29 cellular contexts compared by ENCODE assay signal in the genomic region with DNA sequence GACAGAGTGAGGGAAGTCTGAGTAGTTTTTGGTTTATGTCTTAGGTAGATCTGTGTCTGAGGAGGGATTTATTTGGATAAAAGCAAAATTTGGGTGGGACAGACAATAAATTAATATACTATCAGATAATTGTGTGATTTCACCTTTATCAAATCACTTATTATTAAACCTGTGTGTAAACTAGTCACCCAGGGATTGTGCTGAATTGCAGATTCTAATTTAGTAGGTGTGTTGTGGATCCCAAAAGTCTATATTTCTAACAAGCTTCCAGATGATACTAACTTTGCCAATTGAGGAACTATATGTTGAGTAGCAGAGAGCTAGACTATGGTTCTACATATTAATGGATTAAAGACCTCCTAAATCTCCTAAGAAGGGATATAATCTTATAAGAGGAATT.
"Had no signal": no experiment of that assay in that cellular context is flagged by ENCODE, and none has a peak within 500 bp of the region (broad histone marks: within the 10 kb centered on the region; RNA-seq: fewer than 3 reads in every experiment).

No MANE protein-coding gene starts in this region.

- H3K4me1 ChIP-seq: stomach, suprapubic skin, testis, thyroid gland, tibial artery, tibial nerve, transverse colon, upper lobe of left lung, upper lobe of right lung, uterus, vagina had no signal

- FAIRE-seq: urothelium cell line had no signal

- H3K4me1 Mint-ChIP-seq: stimulated activated effector memory CD8-positive, alpha-beta T cell treated with anti-CD3 and anti-CD28 coated beads, Interleukin-12 subunit alpha, Interleukin-12 subunit beta, amount 100 ng/mL, for 72 hours; stimulated activated memory B cell treated with anti-CD40 and anti-IgM and Interleukin-4, amounts not matched to agents 10 μg/mL and 1 μg/mL and 100 μg/mL, for 72 hours; stimulated activated naive B cell treated with anti-CD40 and anti-IgM and Interleukin-4, amounts not matched to agents 10 μg/mL and 1 μg/mL and 100 μg/mL, for 72 hours; stimulated activated naive CD8-positive, alpha-beta T cell treated with anti-CD3 and anti-CD28 coated beads, Interleukin-15, amount 100 ng/mL, for 72 hours had no signal

- ATAC-seq: stimulated activated effector memory CD8-positive, alpha-beta T cell treated with anti-CD3 and anti-CD28 coated beads, Interleukin-12 subunit alpha, Interleukin-12 subunit beta, amount 100 ng/mL, for 72 hours; stimulated activated memory B cell treated with anti-CD40 and anti-IgM and Interleukin-4, amounts not matched to agents 10 μg/mL and 1 μg/mL and 100 μg/mL, for 72 hours; stimulated activated naive B cell treated with anti-CD40 and anti-IgM and Interleukin-4, amounts not matched to agents 10 μg/mL and 1 μg/mL and 100 μg/mL, for 72 hours; stimulated activated naive CD8-positive, alpha-beta T cell treated with anti-CD3 and anti-CD28 coated beads, Interleukin-15, amount 100 ng/mL, for 72 hours; stimulated activated naive CD8-positive, alpha-beta T cell treated with anti-CD3 and anti-CD28 coated beads, Interleukin-15, Interleukin-2, amounts not matched to agents 100 U/mL and 50 U/mL, for 24 hours; upper lobe of right lung had no signal

- H3K27ac ChIP-seq: stomach, suprapubic skin, testis, thoracic aorta, thyroid gland, tibial artery, tibial nerve, transverse colon, upper lobe of left lung, upper lobe of right lung, uterus, vagina had no signal

- H3K9me3 ChIP-seq: testis, thoracic aorta, thyroid gland, tibial artery, transverse colon, upper lobe of right lung, uterus, vagina had no signal

- H3K36me3 Mint-ChIP-seq: stimulated activated effector memory CD8-positive, alpha-beta T cell treated with anti-CD3 and anti-CD28 coated beads, Interleukin-12 subunit alpha, Interleukin-12 subunit beta, amount 100 ng/mL, for 72 hours; type B pancreatic cell had no signal

- H3K36me3 ChIP-seq: stomach, suprapubic skin, thoracic aorta, thyroid gland, tibial artery, tibial nerve, transverse colon, upper lobe of left lung, upper lobe of right lung, uterus, vagina had no signal

- H3K4me3 ChIP-seq: stomach, suprapubic skin, testis, thoracic aorta, thyroid gland, tibial artery, tibial nerve, transverse colon, upper lobe of left lung, upper lobe of right lung, uterus, vagina had no signal

- H3K27ac Mint-ChIP-seq: stimulated activated effector memory CD8-positive, alpha-beta T cell treated with anti-CD3 and anti-CD28 coated beads, Interleukin-12 subunit alpha, Interleukin-12 subunit beta, amount 100 ng/mL, for 72 hours; stimulated activated memory B cell treated with anti-CD40 and anti-IgM and Interleukin-4, amounts not matched to agents 10 μg/mL and 1 μg/mL and 100 μg/mL, for 72 hours; stimulated activated naive B cell treated with anti-CD40 and anti-IgM and Interleukin-4, amounts not matched to agents 10 μg/mL and 1 μg/mL and 100 μg/mL, for 72 hours; stimulated activated naive CD8-positive, alpha-beta T cell treated with anti-CD3 and anti-CD28 coated beads, Interleukin-15, amount 100 ng/mL, for 72 hours; stimulated activated naive CD8-positive, alpha-beta T cell treated with anti-CD3 and anti-CD28 coated beads, Interleukin-15, Interleukin-2, amounts not matched to agents 100 ng/mL and 50 ng/mL, for 24 hours; type B pancreatic cell had no signal

- H3K27me3 Mint-ChIP-seq: stimulated activated memory B cell treated with anti-CD40 and anti-IgM and Interleukin-4, amounts not matched to agents 10 μg/mL and 1 μg/mL and 100 μg/mL, for 72 hours; stimulated activated naive B cell treated with anti-CD40 and anti-IgM and Interleukin-4, amounts not matched to agents 10 μg/mL and 1 μg/mL and 100 μg/mL, for 72 hours; stimulated activated naive CD8-positive, alpha-beta T cell treated with anti-CD3 and anti-CD28 coated beads, Interleukin-15, amount 100 ng/mL, for 72 hours; stimulated activated naive CD8-positive, alpha-beta T cell treated with anti-CD3 and anti-CD28 coated beads, Interleukin-15, Interleukin-2, amounts not matched to agents 100 ng/mL and 50 ng/mL, for 24 hours; type B pancreatic cell had no signal

- DNase-seq: stimulated activated CD4-positive, alpha-beta T cell treated with anti-CD3 and anti-CD28 coated beads, Interleukin-2, amount 100 ng/mL, for 48 hours; stimulated activated CD4-positive, alpha-beta T cell treated with anti-CD3 and anti-CD28 coated beads, Interleukin-4, amount 100 ng/mL, for 1 hour; stimulated activated CD4-positive, alpha-beta T cell treated with anti-CD3 and anti-CD28 coated beads, Interleukin-4, amount 100 ng/mL, for 24 hours; stimulated activated CD4-positive, alpha-beta T cell treated with anti-CD3 and anti-CD28 coated beads, Interleukin-4, amount 100 ng/mL, for 4 hours; stimulated activated CD8-positive, alpha-beta memory T cell treated with anti-CD3 and anti-CD28 coated beads, Interleukin-4, amount 100 ng/mL, for 48 hours; stimulated activated naive B cell treated with anti-CD40 and anti-IgM and Interleukin-4, amounts not matched to agents 10 μg/mL and 1 μg/mL and 100 μg/mL, for 72 hours; stimulated activated naive CD4-positive, alpha-beta T cell; stimulated activated naive CD4-positive, alpha-beta T cell treated with Interleukin-2 at 50 U/mL for 16 hours; stimulated activated naive CD8-positive, alpha-beta T cell treated with anti-CD3 and anti-CD28 coated beads, Interleukin-15, amount 100 ng/mL, for 72 hours; stimulated activated naive CD8-positive, alpha-beta T cell treated with anti-CD3 and anti-CD28 coated beads, Interleukin-15, Interleukin-2, amounts not matched to agents 100 U/mL and 50 U/mL, for 24 hours; stomach; substantia nigra; testis; thyroid gland; tibial artery; transverse colon; trophoblast cell; upper lobe of left lung; upper lobe of right lung; uterus had no signal

- H3K27me3 ChIP-seq: stomach, suprapubic skin, testis, thyroid gland, tibial artery, tibial nerve, transverse colon, upper lobe of left lung, upper lobe of right lung, uterus, vagina had no signal

- H3K4me3 Mint-ChIP-seq: stimulated activated effector memory CD8-positive, alpha-beta T cell treated with anti-CD3 and anti-CD28 coated beads, Interleukin-12 subunit alpha, Interleukin-12 subunit beta, amount 100 ng/mL, for 72 hours; stimulated activated memory B cell treated with anti-CD40 and anti-IgM and Interleukin-4, amounts not matched to agents 10 μg/mL and 1 μg/mL and 100 μg/mL, for 72 hours; stimulated activated naive B cell treated with anti-CD40 and anti-IgM and Interleukin-4, amounts not matched to agents 10 μg/mL and 1 μg/mL and 100 μg/mL, for 72 hours; stimulated activated naive CD8-positive, alpha-beta T cell treated with anti-CD3 and anti-CD28 coated beads, Interleukin-15, amount 100 ng/mL, for 72 hours; stimulated activated naive CD8-positive, alpha-beta T cell treated with anti-CD3 and anti-CD28 coated beads, Interleukin-15, Interleukin-2, amounts not matched to agents 100 ng/mL and 50 ng/mL, for 24 hours; type B pancreatic cell had no signal
